ENCODE assay signal across 19 cellular contexts in the genomic region with DNA sequence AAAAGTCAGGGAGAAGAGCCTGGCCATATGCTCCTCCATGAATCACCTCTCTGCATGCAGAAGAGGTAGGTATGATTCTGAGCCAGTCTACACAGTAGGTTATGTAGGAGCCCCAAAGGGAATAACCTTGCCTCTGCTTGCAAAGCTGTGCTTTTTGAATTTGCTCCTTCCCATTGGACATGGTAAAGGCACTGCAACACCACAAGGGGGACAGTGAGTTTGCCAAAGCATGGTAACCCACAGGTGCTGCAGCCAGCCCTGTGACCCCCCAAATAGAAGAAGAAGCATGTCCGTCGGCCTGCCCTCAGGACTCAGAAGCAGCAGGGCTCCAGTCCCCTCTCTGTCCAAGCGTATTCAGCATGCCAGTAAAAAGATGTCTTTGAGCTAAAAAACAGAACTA. TPM values are rescaled to one million over a fixed set of nuclear protein-coding genes. Genes with fewer than 3 reads are reported as not detected.
DNase-seq lines count a peak whose midpoint lies in the region; ATAC-seq and TF ChIP-seq lines count a peak whose summit lies in the region.
"Had no signal": no experiment of that assay in that cellular context is flagged by ENCODE, and none has a peak within 500 bp of the region (broad histone marks: within the 10 kb centered on the region; RNA-seq: fewer than 3 reads in every experiment).

No MANE protein-coding gene starts in this region.

- H3K4me1 ChIP-seq in BE2C = no peaks in the 10 kb centered on the region
- peaks cover 14% of the 10 kb centered on the region for H3K4me1 ChIP-seq in Panc1 (ENCODE audit: control insufficient read depth, insufficient read depth, low read length)
- H3K4me1 ChIP-seq in foreskin keratinocyte = no peaks in the 10 kb centered on the region

- intact Hi-C loops in Panc1 (cut with micrococcal nuclease; ENCODE audit: unreplicated experiment) = no loop called here

- DNase-seq in BE2C (no peak), Panc1 (ENCODE audit: low read depth, low spot score) (no peak), foreskin keratinocyte (no peak), NAMALWA (ENCODE audit: low spot score) (no peak)
- DNase-seq in stimulated activated CD4-positive, alpha-beta T cell treated with anti-CD3 and anti-CD28 coated beads, Interleukin-2, amount 100 ng/mL, for 24 hours = no peak
- DNase-seq: activated CD4-positive, alpha-beta T cell treated with anti-CD3 and anti-CD28 coated beads, Interleukin-2, amount 10 ng/mL, durations not matched to agents 7 days and 5 days; activated naive CD4-positive, alpha-beta T cell treated with anti-CD3 and anti-CD28 coated beads, Interleukin-2, amount 10 ng/mL, durations not matched to agents 7 days and 5 days; dorsolateral prefrontal cortex; H7; MG63; NCI-H1694 treated with DMSO at 0.1 percent for 48 hours; NCI-H446; occipital lobe; substantia nigra had no signal

- POLR2A ChIA-PET in Panc1 (lab: Charles Lee) = no interaction called here

- H3K36me3 ChIP-seq in BE2C = no peaks in the 10 kb centered on the region
- H3K36me3 ChIP-seq in Panc1 (ENCODE audit: control insufficient read depth, insufficient read depth, low read length) = no peaks in the 10 kb centered on the region
- H3K36me3 ChIP-seq: MG63, SJSA1 had no signal

- H3K4me3 ChIP-seq in BE2C (ENCODE audit: low read depth, low read length) (no peak overlapping the region), Panc1 (ENCODE audit: low read depth in 2 of 2, low read length in 2 of 2) (no peak overlapping the region)
- H3K4me3 ChIP-seq: dorsolateral prefrontal cortex, MG63, SJSA1 had no signal

- H3K27me3 ChIP-seq in BE2C (no peaks in the 10 kb centered on the region), Panc1 (ENCODE audit: control insufficient read depth, insufficient read depth, low read length) (no peaks in the 10 kb centered on the region), foreskin keratinocyte (peaks cover 48% of the 10 kb centered on the region)
- H3K27me3 ChIP-seq: dorsolateral prefrontal cortex had no signal

- BruUV-seq in Panc1 (replicated peaks; lab: Mats Ljungman, UMichigan) = no TSS peak

- H3K9me3 ChIP-seq in BE2C (no peaks in the 10 kb centered on the region), Panc1 (ENCODE audit: control insufficient read depth, insufficient read depth, low read depth, low read length) (peaks cover 14% of the 10 kb centered on the region; the same call in 1 of the 2 replicates)
- H3K9me3 ChIP-seq: SJSA1 had no signal

- no peak for ATAC-seq in Panc1
- ATAC-seq in foreskin keratinocyte = no peak
- ATAC-seq in GM18519 (IDR thresholded peaks at IDR 0.05; ENCODE audit: low FRiP score, unreplicated experiment) = no peak
- ATAC-seq in GM18861 (IDR thresholded peaks at IDR 0.05; ENCODE audit: unreplicated experiment) = no peak
- ATAC-seq: sciatic nerve had no signal

- in situ Hi-C loops in Panc1 (cut with HindIII; ENCODE audit: low pct_unique_long_range_greater_than_20kb, low sequenced_read_pairs) = no loop called here

- H3K27ac ChIP-seq in Panc1 (ENCODE audit: low read length) (no peak overlapping the region), foreskin keratinocyte (no peak overlapping the region)
- H3K27ac ChIP-seq: dorsolateral prefrontal cortex, SJSA1 had no signal

- CTCF ChIA-PET in Panc1 (lab: Charles Lee) = no interaction called here

- 0 out of 2 replicates have a peak, but pooled peaks have one; percentile 27 for TF ChIP-seq CTCF in BE2C (IDR thresholded peaks at IDR 0.05; ENCODE audit: low read depth, low read length)
- peak; percentile 46 for TF ChIP-seq CTCF in GM12873 (IDR thresholded peaks at IDR 0.05; ENCODE audit: insufficient read depth, low read depth, low read length, missing control alignments)
- peak; percentile 37 for TF ChIP-seq CTCF in Panc1 (IDR thresholded peaks at IDR 0.05)
- TF ChIP-seq CTCF in foreskin keratinocyte (conservative IDR thresholded peaks at IDR 0.05) = peak; percentile 23

RNA-seq across cellular contexts. Expression of a gene that starts 51.0 kb away (rescaled TPM):
- polyA plus RNA-seq in BE2C (2012; ENCODE audit: insufficient read depth, insufficient read length, low read depth) = 9.3 TPM
- 43.8 TPM for total RNA-seq in Panc1 (2021; ENCODE audit: unreplicated experiment)
- 26.5 TPM for polyA plus RNA-seq in Panc1 (2012; ENCODE audit: insufficient read length)
- total RNA-seq in foreskin keratinocyte = 2.7 and 2.9 TPM in 2 replicates
- 1.2 and 1.5 TPM in 2 replicates for polyA plus RNA-seq in foreskin keratinocyte

Comparison
In these comparisons a context has a peak if more than half of its experiments do, and no peak if none do; other contexts are left out.
1. RNA of a gene that starts 51.0 kb away (total RNA-seq): 43.8 TPM in Panc1 (single experiment); 2.7 to 2.9 TPM in foreskin keratinocyte; every median in the first group is over 10 times any median in the second.
2. Peak in every context shown above with its lines, with median percentiles within 50 percentile points of each other: CTCF ChIP-seq.